34 cellular contexts compared by ENCODE assay signal in genomic region chr2:127015106-127015910, GRCh38.
DNase-seq lines count a peak whose midpoint lies in the region; ATAC-seq, FAIRE-seq and TF ChIP-seq lines count a peak whose summit lies in the region.
"Had no signal": no experiment of that assay in that cellular context is flagged by ENCODE, and none has a peak within 500 bp of the region (broad histone marks: within the 10 kb centered on the region; RNA-seq: fewer than 3 reads in every experiment).

No MANE protein-coding gene starts in this region.

- H3K27ac Mint-ChIP-seq in stimulated activated naive CD8-positive, alpha-beta T cell treated with anti-CD3 and anti-CD28 coated beads, Interleukin-15, amount 100 ng/mL, for 72 hours: peak overlapping the region in 1 of 2 donors; percentile 43
- H3K27ac Mint-ChIP-seq: activated naive CD8-positive, alpha-beta T cell; CD8-positive, alpha-beta memory T cell; dendritic cell treated with granulocyte-macrophage colony-stimulating factor and Interleukin-4, amounts not matched to agents 40 ng/mL and 50 ng/mL, for 4 days; immature natural killer cell; memory B cell; nephron progenitor cell; WTC11 had no signal

- H3K4me1 ChIP-seq in foreskin keratinocyte: peaks cover 16% of the 10 kb centered on the region
- H3K4me1 ChIP-seq: parathyroid adenoma, right atrium auricular region had no signal

- no peak overlapping the region for H3K4me3 ChIP-seq in bronchial epithelial cell (ENCODE audit: low read depth, low read length)
- H3K4me3 ChIP-seq: right atrium auricular region, smooth muscle cell, thoracic aorta had no signal

- FAIRE-seq in bronchial epithelial cell (lab: Jason Lieb, UNC): no peak
- FAIRE-seq: GM18507, GM19239, HepG2 had no signal

- TF ChIP-seq CTCF in bronchial epithelial cell (IDR thresholded peaks at IDR 0.05; ENCODE audit: insufficient read depth, low read length, severe bottlenecking) (no peak), foreskin keratinocyte (conservative IDR thresholded peaks at IDR 0.05) (no peak)

- H3K27me3 Mint-ChIP-seq in stimulated activated naive CD8-positive, alpha-beta T cell treated with anti-CD3 and anti-CD28 coated beads, Interleukin-15, amount 100 ng/mL, for 72 hours: peaks cover 22% of the 10 kb centered on the region

- H3K9me3 Mint-ChIP-seq in stimulated activated naive CD8-positive, alpha-beta T cell treated with anti-CD3 and anti-CD28 coated beads, Interleukin-15, amount 100 ng/mL, for 72 hours: no peaks in the 10 kb centered on the region
- H3K9me3 Mint-ChIP-seq: central memory CD8-positive, alpha-beta T cell; dendritic cell treated with granulocyte-macrophage colony-stimulating factor and Interleukin-4, amounts not matched to agents 40 ng/mL and 50 ng/mL, for 4 days; immature natural killer cell; memory B cell; nephron progenitor cell; WTC11 had no signal

- H3K4me3 Mint-ChIP-seq in stimulated activated naive CD8-positive, alpha-beta T cell treated with anti-CD3 and anti-CD28 coated beads, Interleukin-15, amount 100 ng/mL, for 72 hours: no peak overlapping the region
- H3K4me3 Mint-ChIP-seq: activated naive CD8-positive, alpha-beta T cell; CD8-positive, alpha-beta memory T cell; central memory CD8-positive, alpha-beta T cell; dendritic cell treated with granulocyte-macrophage colony-stimulating factor and Interleukin-4, amounts not matched to agents 40 ng/mL and 50 ng/mL, for 4 days; immature natural killer cell; memory B cell; nephron progenitor cell; WTC11 had no signal

- H3K27ac ChIP-seq in foreskin keratinocyte: peak overlapping the region; percentile 28
- H3K27ac ChIP-seq: parathyroid adenoma, right atrium auricular region, thoracic aorta had no signal

- H3K27me3 ChIP-seq in bronchial epithelial cell (ENCODE audit: control insufficient read depth, insufficient read depth, low read length) (no peaks in the 10 kb centered on the region), foreskin keratinocyte (no peaks in the 10 kb centered on the region)
- H3K27me3 ChIP-seq: right atrium auricular region had no signal

- peak; percentile 15 for ATAC-seq in stimulated activated naive CD8-positive, alpha-beta T cell treated with anti-CD3 and anti-CD28 coated beads, Interleukin-15, amount 100 ng/mL, for 72 hours
- no peak for ATAC-seq in stimulated activated naive CD8-positive, alpha-beta T cell treated with anti-CD3 and anti-CD28 coated beads, Interleukin-15, Interleukin-2, amounts not matched to agents 100 U/mL and 50 U/mL, for 24 hours
- ATAC-seq in foreskin keratinocyte: no peak
- no peak for ATAC-seq in HG02623 (IDR thresholded peaks at IDR 0.05; ENCODE audit: unreplicated experiment)
- no peak for ATAC-seq in GM19023 (IDR thresholded peaks at IDR 0.05; ENCODE audit: unreplicated experiment)
- no peak for ATAC-seq in HG02798 (IDR thresholded peaks at IDR 0.05; ENCODE audit: poor library complexity, unreplicated experiment)
- ATAC-seq: left lobe of liver, WTC11 had no signal

- H3K36me3 ChIP-seq in bronchial epithelial cell (ENCODE audit: control insufficient read depth, insufficient read depth, low read length): no peaks in the 10 kb centered on the region
- H3K36me3 ChIP-seq: right atrium auricular region, thoracic aorta had no signal

- DNase-seq in stimulated activated naive CD8-positive, alpha-beta T cell treated with anti-CD3 and anti-CD28 coated beads, Interleukin-15, amount 100 ng/mL, for 72 hours: no peak
- DNase-seq in stimulated activated naive CD8-positive, alpha-beta T cell treated with anti-CD3 and anti-CD28 coated beads, Interleukin-15, Interleukin-2, amounts not matched to agents 100 U/mL and 50 U/mL, for 24 hours: no peak
- DNase-seq in bronchial epithelial cell (ENCODE audit: low read depth) (peak; percentile 31), foreskin keratinocyte (no peak)
- DNase-seq in activated CD4-positive, alpha-beta T cell treated with anti-CD3 and anti-CD28 coated beads for 1 hour: no peak
- DNase-seq: activated CD4-positive, alpha-beta T cell treated with anti-CD3 and anti-CD28 coated beads, Interleukin-2, amount 50 U/mL, for 1 hour; activated effector memory CD4-positive, alpha-beta T cell treated with anti-CD3 and anti-CD28 coated beads, Interleukin-2, amount 50 U/mL, for 16 hours; activated T-cell treated with anti-CD3 and anti-CD28 coated beads, Interleukin-2, amount 50 U/mL, for 1 hour; anterior cingulate cortex; CD8-positive, alpha-beta memory T cell; immature natural killer cell; Karpas-422; NCI-H1048; NCI-H1694 treated with DMSO at 0.1 percent for 48 hours; NCI-H446 treated with DMSO at 0.1 percent for 48 hours; nephron progenitor cell; RPMI8226; stimulated activated naive CD4-positive, alpha-beta T cell had no signal

- H3K4me1 Mint-ChIP-seq in stimulated activated naive CD8-positive, alpha-beta T cell treated with anti-CD3 and anti-CD28 coated beads, Interleukin-15, amount 100 ng/mL, for 72 hours: no peaks in the 10 kb centered on the region
- H3K4me1 Mint-ChIP-seq: CD8-positive, alpha-beta memory T cell; central memory CD8-positive, alpha-beta T cell; immature natural killer cell had no signal
